ENCODE assay signal across 34 cellular contexts in genomic region chr20:33166533-33167113, GRCh38. TPM values are rescaled to one million over a fixed set of nuclear protein-coding genes. Genes with fewer than 3 reads are reported as not detected.
"Had no signal": no experiment of that assay in that cellular context is flagged by ENCODE, and none has a peak within 500 bp of the region (broad histone marks: within the 10 kb centered on the region; RNA-seq: fewer than 3 reads in every experiment).

No MANE protein-coding gene starts in this region.

- H3K9me3 ChIP-seq: colonic mucosa had no signal

- H3K27me3 ChIP-seq: ascending aorta, breast epithelium, cardiac muscle cell, colonic mucosa had no signal

- DNase-seq: activated CD4-positive, alpha-beta memory T cell treated with anti-CD3 and anti-CD28 coated beads for 36 hours; activated CD4-positive, alpha-beta T cell treated with anti-CD3 and anti-CD28 coated beads for 36 hours; activated CD4-positive, alpha-beta T cell treated with anti-CD3 and anti-CD28 coated beads, Interleukin-2, amount 10 ng/mL, durations not matched to agents 24 days and 14 days; activated CD4-positive, CD25-positive, alpha-beta regulatory T cell; activated CD4-positive, CD25-positive, alpha-beta regulatory T cell treated with anti-CD3 and anti-CD28 coated beads, Interleukin-2, amount 50 U/mL, for 72 hours; activated CD8-positive, alpha-beta T cell treated with anti-CD3 and anti-CD28 coated beads, Interleukin-2, amount 10 ng/mL, durations not matched to agents 7 days and 5 days; activated gamma-delta T cell; activated naive CD4-positive, alpha-beta T cell; activated naive CD4-positive, alpha-beta T cell treated with anti-CD3 and anti-CD28 coated beads, Interleukin-2, amount 10 ng/mL, durations not matched to agents 7 days and 5 days; activated naive CD8-positive, alpha-beta T cell treated with anti-CD3 and anti-CD28 coated beads, Interleukin-2, amount 10 ng/mL, durations not matched to agents 7 days and 5 days; activated T-cell treated with anti-CD3 and anti-CD28 coated beads for 4 hours; activated T-cell treated with anti-CD3 and anti-CD28 coated beads, Interleukin-2, amount 50 U/mL, for 24 hours; activated T-cell treated with anti-CD3 and anti-CD28 coated beads, Interleukin-2, amount 50 U/mL, for 72 hours; central memory CD4-positive, alpha-beta T cell; cerebellar nuclear complex; colonic mucosa; effector CD8-positive, alpha-beta T cell; esophagus squamous epithelium; foreskin melanocyte; T-helper 2 cell had no signal

- FAIRE-seq: endometrium, endothelial cell of umbilical vein had no signal

- ATAC-seq: activated CD4-positive, alpha-beta T cell treated with anti-CD3 and anti-CD28 coated beads for 36 hours; activated CD8-positive, alpha-beta T cell treated with anti-CD3 and anti-CD28 coated beads, Interleukin-2, amount 10 ng/mL, durations not matched to agents 7 days and 5 days; activated naive CD4-positive, alpha-beta T cell treated with anti-CD3 and anti-CD28 coated beads, Interleukin-2, amount 50 U/mL, for 72 hours; activated T-cell treated with anti-CD3 and anti-CD28 coated beads, Interleukin-2, amount 50 U/mL, for 72 hours; gastroesophageal sphincter had no signal

- H3K27ac ChIP-seq: ascending aorta, breast epithelium, cardiac muscle cell, colonic mucosa, epithelial cell of prostate, esophagus squamous epithelium, gastroesophageal sphincter had no signal

- H3K4me3 ChIP-seq: ascending aorta, breast epithelium, cardiac muscle cell, colonic mucosa, esophagus squamous epithelium, gastroesophageal sphincter had no signal

- H3K36me3 ChIP-seq: ascending aorta, breast epithelium, cardiac muscle cell, colonic mucosa, esophagus squamous epithelium, gastroesophageal sphincter had no signal

- H3K4me1 ChIP-seq: ascending aorta, breast epithelium, colonic mucosa, esophagus squamous epithelium, gastroesophageal sphincter had no signal

RNA-seq across cellular contexts. Expression of gene BPIFA2, which starts 1.3 kb away (rescaled TPM):
- total RNA-seq: activated CD4-positive, alpha-beta memory T cell treated with anti-CD3 and anti-CD28 coated beads for 36 hours; activated CD4-positive, alpha-beta T cell treated with anti-CD3 and anti-CD28 coated beads for 36 hours; activated CD4-positive, alpha-beta T cell treated with anti-CD3 and anti-CD28 coated beads, Interleukin-2, amount 10 ng/mL, durations not matched to agents 24 days and 14 days; activated CD8-positive, alpha-beta T cell treated with anti-CD3 and anti-CD28 coated beads, Interleukin-2, amount 10 ng/mL, durations not matched to agents 7 days and 5 days; activated naive CD4-positive, alpha-beta T cell treated with anti-CD3 and anti-CD28 coated beads, Interleukin-2, amount 50 U/mL, for 72 hours; activated naive CD8-positive, alpha-beta T cell treated with anti-CD3 and anti-CD28 coated beads, Interleukin-2, amount 10 ng/mL, durations not matched to agents 7 days and 5 days; activated T-cell treated with anti-CD3 and anti-CD28 coated beads, Interleukin-2, amount 50 U/mL, for 72 hours; ascending aorta; breast epithelium; cardiac muscle cell; colonic mucosa; dermis microvascular lymphatic vessel endothelial cell; endothelial cell of umbilical vein; esophagus squamous epithelium; fibroblast of lung; fibroblast of villous mesenchyme; glomerular endothelial cell; T-helper 1 cell treated with Interleukin-12 subunit alpha and Interleukin-12 subunit beta and Interleukin-4 antibody, amounts not matched to agents 30 ng/mL and 1 ng/mL, for 36 hours had no signal
- polyA plus RNA-seq: cardiac muscle cell, endothelial cell of umbilical vein, esophagus, fibroblast of lung had no signal

RNA-seq across cellular contexts. Expression of gene BPIFA3, which starts 50.5 kb away (rescaled TPM):
- total RNA-seq: activated CD4-positive, alpha-beta memory T cell treated with anti-CD3 and anti-CD28 coated beads for 36 hours; activated CD4-positive, alpha-beta T cell treated with anti-CD3 and anti-CD28 coated beads for 36 hours; activated CD4-positive, alpha-beta T cell treated with anti-CD3 and anti-CD28 coated beads, Interleukin-2, amount 10 ng/mL, durations not matched to agents 24 days and 14 days; activated CD8-positive, alpha-beta T cell treated with anti-CD3 and anti-CD28 coated beads, Interleukin-2, amount 10 ng/mL, durations not matched to agents 7 days and 5 days; activated naive CD4-positive, alpha-beta T cell treated with anti-CD3 and anti-CD28 coated beads, Interleukin-2, amount 50 U/mL, for 72 hours; activated naive CD8-positive, alpha-beta T cell treated with anti-CD3 and anti-CD28 coated beads, Interleukin-2, amount 10 ng/mL, durations not matched to agents 7 days and 5 days; activated T-cell treated with anti-CD3 and anti-CD28 coated beads, Interleukin-2, amount 50 U/mL, for 72 hours; ascending aorta; breast epithelium; cardiac muscle cell; colonic mucosa; dermis microvascular lymphatic vessel endothelial cell; endothelial cell of umbilical vein; esophagus squamous epithelium; fibroblast of lung; fibroblast of villous mesenchyme; gastroesophageal sphincter; glomerular endothelial cell; T-helper 1 cell treated with Interleukin-12 subunit alpha and Interleukin-12 subunit beta and Interleukin-4 antibody, amounts not matched to agents 30 ng/mL and 1 ng/mL, for 36 hours had no signal
- polyA plus RNA-seq: cardiac muscle cell, endothelial cell of umbilical vein, esophagus, fibroblast of lung had no signal
